Comparison of ENCODE assay signal across 8 cellular contexts in genomic region chr3:132723024-132723462, GRCh38. TPM values are rescaled to one million over a fixed set of nuclear protein-coding genes. Genes with fewer than 3 reads are reported as not detected.
DNase-seq lines count a peak whose midpoint lies in the region; ATAC-seq and TF ChIP-seq lines count a peak whose summit lies in the region.

No MANE protein-coding gene starts in this region.

- DNase-seq in T-helper 2 cell treated with Interferon-gamma antibody and Interleukin-4, amounts not matched to agents 5 μg/mL and 100 μg/mL, for 36 hours (ENCODE audit: low spot score) = no peak
- DNase-seq in T-helper 2 cell (no peak), NOMO-1 treated with DMSO at 0.1 percent for 48 hours (lab: John Stamatoyannopoulos, UW; ENCODE audit: unreplicated experiment) (peak; percentile 56), endodermal cell (no peak), omental fat pad (ENCODE audit: low spot score) (no peak), 8988T (no peak), activated gamma-delta T cell treated with Interleukin-2 at 50 U/mL for 16 hours (no peak)
- DNase-seq in stimulated activated CD4-positive, alpha-beta T cell treated with anti-CD3 and anti-CD28 coated beads, Interleukin-4, amount 100 ng/mL, for 4 hours = no peak

- H3K4me1 Mint-ChIP-seq in T-helper 2 cell treated with Interferon-gamma antibody and Interleukin-4, amounts not matched to agents 5 μg/mL and 100 μg/mL, for 36 hours (ENCODE audit: low read depth) = peaks cover 36% of the 10 kb centered on the region
- peaks cover 9% of the 10 kb centered on the region for H3K4me1 Mint-ChIP-seq in endodermal cell

- H3K27me3 Mint-ChIP-seq in T-helper 2 cell treated with Interferon-gamma antibody and Interleukin-4, amounts not matched to agents 5 μg/mL and 100 μg/mL, for 36 hours (ENCODE audit: low read depth) = peaks cover 8% of the 10 kb centered on the region
- no peaks in the 10 kb centered on the region for H3K27me3 Mint-ChIP-seq in endodermal cell (ENCODE audit: insufficient read depth)

- peak overlapping the region; percentile 77 for H3K27ac ChIP-seq in endodermal cell (ENCODE audit: low read depth, low read length)

- peak overlapping the region; percentile 88 for H3K4me3 ChIP-seq in endodermal cell (ENCODE audit: low read length)

- WGBS in endodermal cell (ENCODE audit: insufficient coverage in 1 of 2, insufficient read length in 1 of 2), 2 experiments = 11 to 14% methylated on average over 13 to 17 of the region's 17 CpGs

- no peaks in the 10 kb centered on the region for H3K9me3 ChIP-seq in endodermal cell (ENCODE audit: control insufficient read depth, low read length)

- peak overlapping the region; percentile 64 for H3K27ac Mint-ChIP-seq in T-helper 2 cell treated with Interferon-gamma antibody and Interleukin-4, amounts not matched to agents 5 μg/mL and 100 μg/mL, for 36 hours
- peak overlapping the region; percentile 95 for H3K27ac Mint-ChIP-seq in endodermal cell

- no peaks in the 10 kb centered on the region for H3K9me3 Mint-ChIP-seq in T-helper 2 cell treated with Interferon-gamma antibody and Interleukin-4, amounts not matched to agents 5 μg/mL and 100 μg/mL, for 36 hours
- H3K9me3 Mint-ChIP-seq in endodermal cell = no peaks in the 10 kb centered on the region

- peak overlapping the region; percentile 18 for H3K9ac ChIP-seq in endodermal cell (ENCODE audit: extremely low read depth, low read length, poor library complexity, severe bottlenecking)

- peak overlapping the region; percentile 89 for H3K4me3 Mint-ChIP-seq in T-helper 2 cell treated with Interferon-gamma antibody and Interleukin-4, amounts not matched to agents 5 μg/mL and 100 μg/mL, for 36 hours
- H3K4me3 Mint-ChIP-seq in endodermal cell = peak overlapping the region; percentile 88

- H3K36me3 Mint-ChIP-seq in T-helper 2 cell treated with Interferon-gamma antibody and Interleukin-4, amounts not matched to agents 5 μg/mL and 100 μg/mL, for 36 hours (ENCODE audit: low read depth) = peaks cover 16% of the 10 kb centered on the region
- H3K36me3 Mint-ChIP-seq in endodermal cell (ENCODE audit: low read depth) = peaks cover 7% of the 10 kb centered on the region

- H3K27me3 ChIP-seq in endodermal cell (ENCODE audit: control insufficient read depth, insufficient read depth, low read length, poor library complexity, severe bottlenecking) = no peaks in the 10 kb centered on the region

- no peaks in the 10 kb centered on the region for H3K4me1 ChIP-seq in endodermal cell (ENCODE audit: control insufficient read depth, insufficient read depth, low read length)

- TF ChIP-seq CTCF in endodermal cell (conservative IDR thresholded peaks at IDR 0.05) = no peak
- no peak for TF ChIP-seq CTCF in omental fat pad (IDR thresholded peaks at IDR 0.05)

- peaks cover 11% of the 10 kb centered on the region for H3K36me3 ChIP-seq in endodermal cell (ENCODE audit: control insufficient read depth, insufficient read depth, low read length)

- ATAC-seq in omental fat pad (ENCODE audit: low FRiP score) = peak; percentile 39

RNA-seq across cellular contexts. Expression of gene NPHP3, which starts 0.8 kb away (rescaled TPM):
- total RNA-seq in endodermal cell = 10 to 100 TPM; 15.7 to 23.0 TPM
- 27.7 TPM for polyA plus RNA-seq in endodermal cell (2013, experiment 1 of 2)
- polyA plus RNA-seq in endodermal cell (2013, experiment 2 of 2) = 25.6 TPM
- 10 to 100 TPM; 25.6 to 46.0 (median 32.0) TPM for total RNA-seq in omental fat pad
